23 cellular contexts compared by ENCODE assay signal in the genomic region with DNA sequence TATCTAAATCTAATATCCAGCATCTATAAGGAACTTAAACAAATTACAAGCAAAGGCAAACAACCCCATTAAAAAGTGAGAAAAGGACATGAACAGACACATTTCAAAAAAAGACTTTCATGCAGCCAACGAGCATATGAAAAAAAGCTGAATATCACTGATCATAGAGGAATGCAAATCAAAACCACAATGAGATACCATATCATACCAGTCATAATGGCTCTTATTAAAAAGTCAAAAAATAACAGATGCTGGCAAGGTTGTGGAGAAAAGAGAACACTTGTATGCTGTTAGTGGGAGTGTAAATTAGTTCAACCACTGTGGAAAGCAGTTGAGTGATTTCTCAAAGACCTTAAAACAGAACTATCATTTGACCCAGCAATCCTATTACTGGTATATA.
DNase-seq lines count a peak whose midpoint lies in the region; TF ChIP-seq lines count a peak whose summit lies in the region.
"Had no signal": no experiment of that assay in that cellular context is flagged by ENCODE, and none has a peak within 500 bp of the region (broad histone marks: within the 10 kb centered on the region; RNA-seq: fewer than 3 reads in every experiment).

No MANE protein-coding gene starts in this region.

- H3K27ac Mint-ChIP-seq in HFFc6 = no peak overlapping the region
- H3K27ac Mint-ChIP-seq: activated naive CD4-positive, alpha-beta T cell treated with anti-CD3 and anti-CD28 coated beads, Interleukin-2, amount 50 U/mL, for 24 hours; activated T-helper 17 cell treated with anti-CD3 and anti-CD28 coated beads, Interleukin-2, amount 50 U/mL, for 72 hours; CD4-positive, alpha-beta T cell; T-helper 2 cell treated with Interferon-gamma antibody and Interleukin-4, amounts not matched to agents 5 μg/mL and 100 μg/mL, for 36 hours had no signal

- no peaks in the 10 kb centered on the region for H3K27me3 ChIP-seq in adipocyte (replicated peaks; ENCODE audit: control insufficient read depth, insufficient read depth, low read length)
- H3K27me3 ChIP-seq in fibroblast of lung (ENCODE audit: control insufficient read depth, insufficient read depth, low read length) = peaks cover 2% of the 10 kb centered on the region
- H3K27me3 ChIP-seq in skeletal muscle satellite cell (ENCODE audit: control insufficient read depth, insufficient read depth, low read length) = no peaks in the 10 kb centered on the region
- H3K27me3 ChIP-seq: ascending aorta, heart left ventricle, neutrophil had no signal

- no peak overlapping the region for H3K9ac ChIP-seq in adipocyte (ENCODE audit: low read length)
- no peak overlapping the region for H3K9ac ChIP-seq in fibroblast of lung (ENCODE audit: insufficient read depth, low read length)
- H3K9ac ChIP-seq in skeletal muscle satellite cell (ENCODE audit: low read depth, low read length) = no peak overlapping the region

- no peaks in the 10 kb centered on the region for H3K36me3 Mint-ChIP-seq in HFFc6 (ENCODE audit: low read depth)
- H3K36me3 Mint-ChIP-seq: activated naive CD4-positive, alpha-beta T cell treated with anti-CD3 and anti-CD28 coated beads, Interleukin-2, amount 50 U/mL, for 24 hours had no signal

- H2AFZ ChIP-seq in fibroblast of lung (ENCODE audit: low read length) = no peak overlapping the region

- no peaks in the 10 kb centered on the region for H3K9me3 Mint-ChIP-seq in HFFc6

- DNase-seq in HFFc6 (peak; percentile 17), adipocyte (ENCODE audit: low read depth) (peak; percentile 53), fibroblast of lung (ENCODE audit: low read depth in 2 of 2) (peak; percentile 36 to 50), NOMO-1 (lab: John Stamatoyannopoulos, UW; ENCODE audit: unreplicated experiment in 2 of 2) (no peak), hepatic stellate cell (ENCODE audit: low spot score) (no peak)
- no peak for DNase-seq in activated CD4-positive, alpha-beta T cell treated with anti-CD3 and anti-CD28 coated beads for 4 hours
- DNase-seq: CD4-positive, alpha-beta T cell; DMS 273 treated with DMSO at 0.1 percent for 48 hours; effector CD8-positive, alpha-beta T cell; GDM1; heart left ventricle; KG1; mesenchymal stem cell; NCI-H1436 treated with DMSO at 0.1 percent for 48 hours; NCI-H2171; trophoblast cell had no signal

- H3K36me3 ChIP-seq in adipocyte (ENCODE audit: control insufficient read depth, insufficient read depth, low read length, severe bottlenecking) = no peaks in the 10 kb centered on the region
- no peaks in the 10 kb centered on the region for H3K36me3 ChIP-seq in fibroblast of lung (ENCODE audit: control insufficient read depth, insufficient read depth, low read length)
- no peaks in the 10 kb centered on the region for H3K36me3 ChIP-seq in skeletal muscle satellite cell (ENCODE audit: insufficient read depth, low read length)
- H3K36me3 ChIP-seq: ascending aorta, heart left ventricle, neutrophil had no signal

- peaks cover 10% of the 10 kb centered on the region; the same call in 1 of the 2 replicates for H3K27me3 Mint-ChIP-seq in HFFc6 (ENCODE audit: insufficient read depth)
- H3K27me3 Mint-ChIP-seq: activated naive CD4-positive, alpha-beta T cell treated with anti-CD3 and anti-CD28 coated beads, Interleukin-2, amount 50 U/mL, for 24 hours; activated T-helper 17 cell treated with anti-CD3 and anti-CD28 coated beads, Interleukin-2, amount 50 U/mL, for 72 hours; CD4-positive, alpha-beta T cell had no signal

- no peaks in the 10 kb centered on the region for H4K20me1 ChIP-seq in fibroblast of lung (ENCODE audit: control insufficient read depth, extremely low read depth, insufficient read depth, low read length)

- H3K4me3 ChIP-seq in adipocyte (ENCODE audit: low read length) (no peak overlapping the region), fibroblast of lung (replicated peaks in 1 of 4; ENCODE audit: control extremely low read depth in 1 of 4, insufficient read depth in 1 of 4, low read depth in 3 of 4, low read length in 4 of 4) (no peak overlapping the region), skeletal muscle satellite cell (ENCODE audit: low read length) (no peak overlapping the region)
- H3K4me3 ChIP-seq: ascending aorta, heart left ventricle had no signal

- no peak overlapping the region for H3K27ac ChIP-seq in fibroblast of lung (ENCODE audit: insufficient read depth, low read length)
- H3K27ac ChIP-seq: ascending aorta, heart left ventricle, neutrophil, RWPE1 had no signal

- no peak overlapping the region for H3K4me3 Mint-ChIP-seq in HFFc6
- H3K4me3 Mint-ChIP-seq: activated naive CD4-positive, alpha-beta T cell treated with anti-CD3 and anti-CD28 coated beads, Interleukin-2, amount 50 U/mL, for 24 hours; activated T-helper 17 cell treated with anti-CD3 and anti-CD28 coated beads, Interleukin-2, amount 50 U/mL, for 72 hours; CD4-positive, alpha-beta T cell; T-helper 2 cell treated with Interferon-gamma antibody and Interleukin-4, amounts not matched to agents 5 μg/mL and 100 μg/mL, for 36 hours had no signal

- H3K4me2 ChIP-seq in fibroblast of lung (ENCODE audit: extremely low read depth, insufficient read depth, low read length) (no peak overlapping the region), skeletal muscle satellite cell (ENCODE audit: low read length) (peak overlapping the region; percentile 44)

- H3K79me2 ChIP-seq in fibroblast of lung (ENCODE audit: control insufficient read depth, insufficient read depth, low read length) = no peaks in the 10 kb centered on the region

- TF ChIP-seq CTCF in HFFc6 (IDR thresholded peaks at IDR 0.05) = no peak
- no peak for TF ChIP-seq CTCF in fibroblast of lung (conservative IDR thresholded peaks at IDR 0.05 in 1 of 2, IDR thresholded peaks at IDR 0.05 in 1 of 2; ENCODE audit: low read depth in 1 of 2, low read length in 2 of 2)

- H3K9me3 ChIP-seq in adipocyte (ENCODE audit: control insufficient read depth, low read length) (no peaks in the 10 kb centered on the region), fibroblast of lung (ENCODE audit: control insufficient read depth, insufficient read depth, low read depth, low read length) (no peaks in the 10 kb centered on the region), skeletal muscle satellite cell (replicated peaks; ENCODE audit: low read length) (no peaks in the 10 kb centered on the region)
- H3K9me3 ChIP-seq: ascending aorta, heart left ventricle, neutrophil had no signal

- peaks cover 7% of the 10 kb centered on the region for H3K4me1 Mint-ChIP-seq in HFFc6 (ENCODE audit: low read depth)
- H3K4me1 Mint-ChIP-seq: activated naive CD4-positive, alpha-beta T cell treated with anti-CD3 and anti-CD28 coated beads, Interleukin-2, amount 50 U/mL, for 24 hours; activated T-helper 17 cell treated with anti-CD3 and anti-CD28 coated beads, Interleukin-2, amount 50 U/mL, for 72 hours had no signal

- H3K4me1 ChIP-seq in adipocyte (ENCODE audit: control insufficient read depth, insufficient read depth, low read length) (peaks cover 4% of the 10 kb centered on the region), fibroblast of lung (ENCODE audit: control insufficient read depth, extremely low read depth, insufficient read depth, low read length) (no peaks in the 10 kb centered on the region), skeletal muscle satellite cell (ENCODE audit: control insufficient read depth, insufficient read depth, low read length) (peaks cover 6% of the 10 kb centered on the region)
- H3K4me1 ChIP-seq: ascending aorta, heart left ventricle had no signal

Comparison
In these comparisons a context has a peak if more than half of its experiments do, and no peak if none do; other contexts are left out.
1. DNase-seq: peak in HFFc6 (single experiment), adipocyte (single experiment) and fibroblast of lung (2 of 2); none in NOMO-1 (0 of 2), activated CD4-positive, alpha-beta T cell treated with anti-CD3 and anti-CD28 coated beads for 4 hours (0 of 2) and hepatic stellate cell (single experiment).